8 cellular contexts compared by ENCODE assay signal in the genomic region with DNA sequence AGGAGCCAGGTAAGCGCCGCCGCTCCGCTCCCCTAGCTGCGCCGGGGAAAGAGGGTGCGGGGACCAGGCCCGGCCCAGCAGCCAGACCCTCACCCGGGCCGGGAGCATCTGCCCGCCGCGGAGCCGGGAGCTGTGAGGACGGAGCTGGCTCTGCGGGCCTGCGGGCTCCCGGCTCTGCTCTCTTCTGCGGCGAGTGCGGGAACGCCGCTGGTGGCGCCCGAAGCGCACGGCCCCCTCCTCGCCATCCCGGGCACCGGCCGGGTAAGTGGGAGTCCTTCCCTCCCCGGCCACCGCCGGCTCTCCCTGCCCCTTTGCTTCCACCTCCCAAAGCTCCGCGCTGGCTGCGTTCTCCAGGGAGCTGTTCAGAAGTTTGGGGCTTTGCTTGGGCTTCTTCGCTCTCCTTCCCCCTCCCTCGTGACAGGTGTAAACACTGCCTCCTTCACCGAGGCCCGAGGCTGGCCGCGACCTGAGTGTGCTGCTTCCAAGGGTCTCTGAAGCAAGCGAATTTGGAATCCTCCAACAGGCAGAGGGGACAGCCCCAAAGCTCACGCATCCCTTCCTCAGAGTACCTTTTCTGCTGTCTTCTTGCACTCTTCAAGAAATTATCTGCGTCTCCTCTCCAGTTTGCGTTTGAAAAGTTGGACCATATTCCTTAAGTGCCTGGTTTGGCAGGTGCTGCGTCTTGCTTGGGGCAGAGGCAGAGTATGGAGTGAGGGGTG. TPM values are rescaled to one million over a fixed set of nuclear protein-coding genes. Genes with fewer than 3 reads are reported as not detected.
DNase-seq lines count a peak whose midpoint lies in the region; ATAC-seq, FAIRE-seq and TF ChIP-seq lines count a peak whose summit lies in the region.

No MANE protein-coding gene starts in this region.

- H4K20me1 ChIP-seq in K562 (replicated peaks; ENCODE audit: control insufficient read depth, insufficient read depth, low read length): no peaks in the 10 kb centered on the region; the same call in 1 of the 2 replicates

- peak overlapping the region; percentile 84 for H2AFZ ChIP-seq in K562 (ENCODE audit: low read depth, low read length)

- 0% methylated on average over 31 of the region's 48 CpGs for WGBS in K562 (ENCODE audit: insufficient coverage, low coverage, missing lambda C conversion rate)

- intact Hi-C loops in K562 (cut with micrococcal nuclease): loop anchor here (2.0 to 5.0 kb wide), 2 partner anchors 103 to 348 kb away; no protein-coding TSS in a partner anchor

- H3K4me3 ChIP-seq in K562: peak overlapping the region; percentile 85

- H3K9me3 ChIP-seq in K562 (replicated peaks; ENCODE audit: control insufficient read depth, insufficient read depth, low read depth, low read length): no peaks in the 10 kb centered on the region

- in situ Hi-C loops in K562 (cut with MboI): no loop called here

- no peak for TF ChIP-seq RAD21 in K562 (CRISPR knock-in tag; conservative IDR thresholded peaks at IDR 0.05 in 1 of 2, IDR thresholded peaks at IDR 0.05 in 1 of 2)

- ATAC-seq in HG02943 (IDR thresholded peaks at IDR 0.05; ENCODE audit: low read depth, unreplicated experiment): peak; percentile 11
- ATAC-seq in K562: peak; percentile 80
- ATAC-seq in GM18519 (IDR thresholded peaks at IDR 0.05; ENCODE audit: low FRiP score, unreplicated experiment): no peak

- peak overlapping the region; percentile 89 for H3K27ac ChIP-seq in RWPE1
- H3K27ac ChIP-seq in K562 (ENCODE audit: extremely low read depth, low read depth, low read length): peak overlapping the region; percentile 74

- CTCF ChIA-PET in RWPE1 (lab: Yijun Ruan, JAX) (interaction anchor here (0.6 to 2.8 kb wide), 4 partner anchors 42 to 475 kb away, joined by 3 to 14 read pairs (median 3); no protein-coding TSS in a partner anchor), K562 (lab: Yijun Ruan, JAX; ENCODE audit: low intra/inter-chr PET ratio) (no interaction called here)

- H3K79me2 ChIP-seq in K562 (ENCODE audit: control insufficient read depth, insufficient read depth, low read length): peaks cover 51% of the 10 kb centered on the region

- TF ChIP-seq EP300 in K562 (IDR thresholded peaks at IDR 0.05; ENCODE audit: low read length): no peak

- no peak for TF ChIP-seq POLR2A in K562 (conservative IDR thresholded peaks at IDR 0.05)

- peaks cover 0 to 4% of the 10 kb centered on the region in 2 experiments; a peak in 3 of 5 replicates for H3K27me3 ChIP-seq in K562 (ENCODE audit: control insufficient read depth in 2 of 2, insufficient read depth in 2 of 2, low read length in 2 of 2)

- POLR2A ChIA-PET in RWPE1 (lab: Yijun Ruan, JAX; ENCODE audit: low non-redundant PET) (interaction anchor here (0.9 kb wide), 1 partner anchor 44 kb away, joined by 3 read pairs; no protein-coding TSS in a partner anchor), K562 (lab: Yijun Ruan, JAX) (interaction anchor here (0.6 to 1.5 kb wide), 12 partner anchors 9 to 554 kb away, joined by 3 to 4 read pairs (median 3); no protein-coding TSS in a partner anchor)

- peaks cover 0 to 5% of the 10 kb centered on the region in 2 experiments; a peak in 1 of 5 replicates for H3K4me1 ChIP-seq in K562 (replicated peaks in 1 of 2; ENCODE audit: control insufficient read depth in 2 of 2, insufficient read depth in 2 of 2, low read length in 2 of 2)

- DNase-seq in NCI-H345 (lab: John Stamatoyannopoulos, UW) (peak; percentile 49), NCI-H345 treated with DMSO at 0.1 percent for 48 hours (lab: John Stamatoyannopoulos, UW; ENCODE audit: unreplicated experiment) (no peak), RWPE1 (ENCODE audit: low spot score) (peak; percentile 37), K562 (ENCODE audit: extremely low read depth in 1 of 4, low spot score in 3 of 4) (peak in 1 of 4 experiments; percentile 42), iris pigment epithelial cell (ENCODE audit: low read depth) (peak; percentile 27)
- peak; percentile 52 for DNase-seq in stimulated activated CD4-positive, alpha-beta T cell treated with anti-CD3 and anti-CD28 coated beads, Interleukin-15, amount 100 ng/mL, for 24 hours

- H3K4me2 ChIP-seq in K562 (ENCODE audit: insufficient read depth, low read length): peak overlapping the region; percentile 93

- H3K36me3 ChIP-seq in K562 (ENCODE audit: control insufficient read depth, insufficient read depth, low read length): peaks cover 2% of the 10 kb centered on the region; the same call in 1 of the 3 replicates

- FAIRE-seq in K562 (lab: Jason Lieb, UNC): peak; percentile 51

- TF ChIP-seq CTCF in RWPE1 (conservative IDR thresholded peaks at IDR 0.05; ENCODE audit: low read depth) (no peak), K562 (IDR thresholded peaks at IDR 0.05 in 2 of 3, conservative IDR thresholded peaks at IDR 0.05 in 1 of 3; ENCODE audit: insufficient read depth in 2 of 3, low read depth in 1 of 3, low read length in 3 of 3) (no peak)

- H3K9ac ChIP-seq in K562 (ENCODE audit: insufficient read depth in 1 of 2, low read depth in 2 of 2, low read length in 2 of 2): peak overlapping the region; percentile 77 to 96

- no peaks in the 10 kb centered on the region for H3K9me1 ChIP-seq in K562 (ENCODE audit: control insufficient read depth, insufficient read depth, low read length)

- BruUV-seq in K562 (replicated peaks; lab: Mats Ljungman, UMichigan): no TSS peak

TF ChIP-seq in K562, 482 proteins besides CTCF, POLR2A, EP300 and RAD21 (continues in another document):
- TF ChIP-seq FOXK2 (conservative IDR thresholded peaks at IDR 0.05 in 1 of 2, IDR thresholded peaks at IDR 0.05 in 1 of 2; ENCODE audit: low read depth in 2 of 2): peak; percentile 77 to 85
- peak in 1 of 2 experiments; percentile 27; a peak in 1 of 4 replicates for TF ChIP-seq SIN3A (IDR thresholded peaks at IDR 0.05; ENCODE audit: borderline replicate concordance in 2 of 2, control insufficient read depth in 1 of 2, low read depth in 2 of 2, low read length in 2 of 2)
- peak; percentile 82; the same call in 1 of the 2 replicates for TF ChIP-seq RBM34 (IDR thresholded peaks at IDR 0.05; ENCODE audit: borderline replicate concordance, insufficient read depth, low read length)
- TF ChIP-seq, protein P1, sequence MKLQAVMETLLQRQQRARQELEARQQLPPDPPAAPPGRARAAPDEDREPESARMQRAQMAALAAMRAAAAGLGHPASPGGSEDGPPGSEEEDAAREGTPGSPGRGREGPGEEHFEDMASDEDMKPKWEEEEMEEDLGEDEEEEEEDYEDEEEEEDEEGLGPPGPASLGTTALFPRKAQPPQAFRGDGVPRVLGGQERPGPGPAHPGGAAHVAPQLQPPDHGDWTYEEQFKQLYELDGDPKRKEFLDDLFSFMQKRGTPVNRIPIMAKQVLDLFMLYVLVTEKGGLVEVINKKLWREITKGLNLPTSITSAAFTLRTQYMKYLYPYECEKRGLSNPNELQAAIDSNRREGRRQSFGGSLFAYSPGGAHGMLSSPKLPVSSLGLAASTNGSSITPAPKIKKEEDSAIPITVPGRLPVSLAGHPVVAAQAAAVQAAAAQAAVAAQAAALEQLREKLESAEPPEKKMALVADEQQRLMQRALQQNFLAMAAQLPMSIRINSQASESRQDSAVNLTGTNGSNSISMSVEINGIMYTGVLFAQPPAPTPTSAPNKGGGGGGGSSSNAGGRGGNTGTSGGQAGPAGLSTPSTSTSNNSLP (IDR thresholded peaks at IDR 0.05; ENCODE audit: borderline replicate concordance, low read depth, low read length): no peak
- peak; percentile 55 for TF ChIP-seq CHD1 (IDR thresholded peaks at IDR 0.05; ENCODE audit: low read length)
- no peak for TF ChIP-seq TSC22D4 (tag; IDR thresholded peaks at IDR 0.05)
- peak; percentile 62 for TF ChIP-seq RBFOX2 (IDR thresholded peaks at IDR 0.05; ENCODE audit: low read depth, low read length)
- TF ChIP-seq HDAC6 (IDR thresholded peaks at IDR 0.05; ENCODE audit: low read depth, low read length): no peak
- TF ChIP-seq ZFX (CRISPR knock-in tag; IDR thresholded peaks at IDR 0.05): peak; percentile 88

RNA-seq across cellular contexts. Expression of gene AFTPH, which starts 0.6 kb away (rescaled TPM):
- total RNA-seq in K562 (2011; cell fraction: chromatin; rRNA removed; ENCODE audit: low replicate concordance): 12.6 and 37.3 TPM in 2 replicates
- 6.3 and 9.9 TPM in 2 replicates for total RNA-seq in K562 (2011; cell fraction: nucleolus; rRNA removed)
- 12.0 and 18.2 TPM in 2 replicates for total RNA-seq in K562 (2011; cell fraction: nucleoplasm; rRNA removed)
- total RNA-seq in K562 (2014; rRNA removed) (10.8 and 12.9 TPM in 2 replicates), K562 (2014; rRNA removed; fragmentation: Illumina TruSeq; extraction: Trizol) (21.2 and 24.9 TPM in 2 replicates), K562 (2015; rRNA removed; fragmentation: Illumina TruSeq; extraction: Trizol) (23.3 and 26.2 TPM in 2 replicates), K562 (2021) (13.6 and 13.8 TPM in 2 replicates)
- polyA plus RNA-seq in K562 (2011; rRNA removed) (17.8 and 21.5 TPM in 2 replicates), K562 (2014; fragmentation: Illumina TruSeq; extraction: Trizol) (15.5 and 18.3 TPM in 2 replicates), K562 (2014; fragmentation: Nextera tagmentation; extraction: Ambion mirVana) (1 to 10 TPM; 8.0 to 9.3 TPM), K562 (2014; rRNA removed) (12.2 and 12.6 TPM in 2 replicates)
- 6.8 and 10.1 TPM in 2 replicates for polyA plus RNA-seq in K562 (2011; cell fraction: cytosol; rRNA removed)
- polyA plus RNA-seq in K562 (2011; cell fraction: nucleus; rRNA removed): 9.6 and 13.3 TPM in 2 replicates
- polyA plus RNA-seq in K562 (2012): 13.9 and 14.1 TPM in 2 replicates
- 31.0 and 36.1 TPM in 2 replicates for polyA minus RNA-seq in K562 (2011; rRNA and poly(A)+ RNA removed)
- 11.6 and 12.5 TPM in 2 replicates for polyA minus RNA-seq in K562 (2011; cell fraction: cytosol; rRNA and poly(A)+ RNA removed)
- 11.3 and 21.7 TPM in 2 replicates for polyA minus RNA-seq in K562 (2011; cell fraction: nucleus; rRNA and poly(A)+ RNA removed)
